Comparison of ENCODE assay signal across 18 cellular contexts in the genomic region with DNA sequence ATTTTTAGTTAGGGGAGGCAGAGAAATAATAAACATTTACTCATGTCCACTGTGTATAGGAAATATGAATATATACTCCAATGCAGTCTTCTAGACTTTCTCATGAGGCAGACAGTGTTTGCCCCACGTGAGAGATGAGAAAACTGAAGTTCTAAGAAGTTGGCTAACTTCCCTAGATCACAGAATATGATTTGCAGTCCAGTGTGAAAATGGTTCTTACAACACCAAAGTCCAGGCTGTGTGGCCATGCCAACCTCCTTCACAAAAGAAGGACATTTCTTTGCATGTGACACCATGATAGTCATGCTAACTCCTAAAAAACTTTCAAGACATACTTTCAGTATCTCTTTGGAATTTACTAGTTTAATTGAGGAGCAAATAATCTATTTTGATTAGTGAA.
DNase-seq lines count a peak whose midpoint lies in the region; ATAC-seq and TF ChIP-seq lines count a peak whose summit lies in the region.
"Had no signal": no experiment of that assay in that cellular context is flagged by ENCODE, and none has a peak within 500 bp of the region (broad histone marks: within the 10 kb centered on the region; RNA-seq: fewer than 3 reads in every experiment).

No MANE protein-coding gene starts in this region.

- no peak for TF ChIP-seq CTCF in 22Rv1 (IDR thresholded peaks at IDR 0.05)
- TF ChIP-seq CTCF in HCT116 (IDR thresholded peaks at IDR 0.05 in 2 of 3, conservative IDR thresholded peaks at IDR 0.05 in 1 of 3; ENCODE audit: borderline replicate concordance in 1 of 3, insufficient read depth in 1 of 3, low read depth in 2 of 3, low read length in 2 of 3): no peak
- TF ChIP-seq CTCF in choroid plexus epithelial cell (conservative IDR thresholded peaks at IDR 0.05; ENCODE audit: low read depth, low read length): no peak
- no peak for TF ChIP-seq CTCF in lower lobe of right lung (IDR thresholded peaks at IDR 0.05)

- peaks cover 76% of the 10 kb centered on the region for H3K79me2 ChIP-seq in HCT116 (ENCODE audit: insufficient read depth, low read length)

- H3K36me3 Mint-ChIP-seq in activated T-cell treated with anti-CD3 and anti-CD28 coated beads, Interleukin-2, amount 50 U/mL, for 4 hours (ENCODE audit: insufficient read depth): no peaks in the 10 kb centered on the region
- H3K36me3 Mint-ChIP-seq: CD4-positive, alpha-beta memory T cell; type B pancreatic cell; WTC11 had no signal

- BruUV-seq in HCT116 (replicated peaks; lab: Mats Ljungman, UMichigan): no TSS peak

- no peaks in the 10 kb centered on the region for H3K9me3 Mint-ChIP-seq in activated T-cell treated with anti-CD3 and anti-CD28 coated beads, Interleukin-2, amount 50 U/mL, for 4 hours
- H3K9me3 Mint-ChIP-seq: activated T-helper 2 cell treated with anti-CD3 and anti-CD28 coated beads, Interferon-gamma antibody, Interleukin-2, Interleukin-4, amounts not matched to agents 10 μg/mL and 5 μg/mL and 100 μg/mL, durations not matched to agents 14 hours and 24 hours and 36 hours had no signal

- no peak for TF ChIP-seq RAD21 in HCT116 (IDR thresholded peaks at IDR 0.05; ENCODE audit: low read depth)

- H3K36me3 ChIP-seq in HCT116 (ENCODE audit: control insufficient read depth in 1 of 2, insufficient read depth in 2 of 2, low read length in 2 of 2) (peaks cover 0 to 3% of the 10 kb centered on the region in 2 experiments; a peak in 1 of 4 replicates), lower lobe of right lung (no peaks in the 10 kb centered on the region), SJCRH30 (no peaks in the 10 kb centered on the region)
- H3K36me3 ChIP-seq: heart left ventricle had no signal

- no peak overlapping the region for H3K4me3 Mint-ChIP-seq in activated T-cell treated with anti-CD3 and anti-CD28 coated beads, Interleukin-2, amount 50 U/mL, for 4 hours
- H3K4me3 Mint-ChIP-seq: CD4-positive, alpha-beta memory T cell; type B pancreatic cell; WTC11 had no signal

- 0 out of 2 replicates have a peak overlapping the region, but pooled peaks have one; percentile 5 for H3K27ac ChIP-seq in 22Rv1
- H3K27ac ChIP-seq in HCT116 (ENCODE audit: low read depth, low read length): peak overlapping the region; percentile 98
- no peak overlapping the region for H3K27ac ChIP-seq in lower lobe of right lung
- H3K27ac ChIP-seq in SJCRH30: no peak overlapping the region
- H3K27ac ChIP-seq: heart left ventricle had no signal

- H4K20me1 ChIP-seq in HCT116 (ENCODE audit: insufficient read depth): no peaks in the 10 kb centered on the region

- H3K4me3 ChIP-seq in HCT116 (replicated peaks in 1 of 2; ENCODE audit: low read depth in 1 of 2, low read length in 2 of 2): no peak overlapping the region
- H3K4me3 ChIP-seq in choroid plexus epithelial cell (ENCODE audit: low read depth, low read length): no peak overlapping the region
- no peak overlapping the region for H3K4me3 ChIP-seq in lower lobe of right lung
- H3K4me3 ChIP-seq in SJCRH30: no peak overlapping the region
- H3K4me3 ChIP-seq: GM12878, heart left ventricle had no signal

- POLR2A ChIA-PET in HCT116 (lab: Charles Lee): no interaction called here

- no peak for TF ChIP-seq POLR2A in HCT116 (IDR thresholded peaks at IDR 0.05; ENCODE audit: borderline replicate concordance, extremely low read depth, insufficient read depth, insufficient read length)

- H3K9me2 ChIP-seq in HCT116 (ENCODE audit: insufficient read depth): no peaks in the 10 kb centered on the region

- H3K27me3 Mint-ChIP-seq in activated T-cell treated with anti-CD3 and anti-CD28 coated beads, Interleukin-2, amount 50 U/mL, for 4 hours (ENCODE audit: low read depth): no peaks in the 10 kb centered on the region
- H3K27me3 Mint-ChIP-seq: CD4-positive, alpha-beta memory T cell; type B pancreatic cell had no signal

- peaks cover 19% of the 10 kb centered on the region for H3K4me1 Mint-ChIP-seq in activated T-cell treated with anti-CD3 and anti-CD28 coated beads, Interleukin-2, amount 50 U/mL, for 4 hours (ENCODE audit: low read depth)

- H3K4me1 ChIP-seq in HCT116 (ENCODE audit: control insufficient read depth in 1 of 2, insufficient read depth in 2 of 2, low read length in 2 of 2) (peaks cover 84 to 99% of the 10 kb centered on the region in 2 experiments), lower lobe of right lung (peaks cover 20% of the 10 kb centered on the region), SJCRH30 (peaks cover 26% of the 10 kb centered on the region)

- no peaks in the 10 kb centered on the region for H3K9me3 ChIP-seq in HCT116 (ENCODE audit: control insufficient read depth in 1 of 2, insufficient read depth in 1 of 2, low read depth in 1 of 2, low read length in 2 of 2)
- H3K9me3 ChIP-seq in lower lobe of right lung: no peaks in the 10 kb centered on the region
- no peaks in the 10 kb centered on the region; the same call in 1 of the 2 replicates for H3K9me3 ChIP-seq in SJCRH30 (replicated peaks)
- H3K9me3 ChIP-seq: heart left ventricle had no signal

- CTCF ChIA-PET in HCT116 (lab: Charles Lee): no interaction called here

- DNase-seq in HCT116 (ENCODE audit: low read depth, low spot score): no peak
- DNase-seq in choroid plexus epithelial cell (ENCODE audit: low read depth): peak; percentile 71
- peak; percentile 30 for DNase-seq in lower lobe of right lung
- DNase-seq in SJCRH30: no peak
- no peak for DNase-seq in left ventricle myocardium superior
- DNase-seq in activated T-cell treated with anti-CD3 and anti-CD28 coated beads, Interleukin-2, amount 50 U/mL, for 4 hours: no peak
- DNase-seq: activated CD8-positive, alpha-beta memory T cell treated with anti-CD3 and anti-CD28 coated beads for 24 hours; CD4-positive, alpha-beta memory T cell; heart left ventricle; islet precursor cell; KBM-7; RPMI8226 had no signal

- RAD21 ChIA-PET in HCT116 (lab: Charles Lee; ENCODE audit: low non-redundant PET in 1 of 2, low total read pairs in 2 of 2, uncharacterized antibody in 2 of 2, unreplicated experiment in 2 of 2): no interaction called here

- H3K27me3 ChIP-seq in HCT116 (ENCODE audit: insufficient read depth, low read length) (no peaks in the 10 kb centered on the region), lower lobe of right lung (ENCODE audit: low read depth) (no peaks in the 10 kb centered on the region), SJCRH30 (no peaks in the 10 kb centered on the region)
- H3K27me3 ChIP-seq: heart left ventricle had no signal

- no peak overlapping the region for H2AFZ ChIP-seq in HCT116 (ENCODE audit: low read depth, low read length, poor library complexity, severe bottlenecking)

- intact Hi-C loops in HCT116 (cut with micrococcal nuclease) (no loop called here), lower lobe of right lung (cut with DNase I) (no loop called here), left ventricle myocardium superior (cut with micrococcal nuclease) (no loop called here)

- ATAC-seq in HCT116: no peak
- no peak for ATAC-seq in lower lobe of right lung
- ATAC-seq in left ventricle myocardium superior: no peak
- ATAC-seq in GM19351 (IDR thresholded peaks at IDR 0.05; ENCODE audit: unreplicated experiment): no peak
- no peak for ATAC-seq in activated T-cell treated with anti-CD3 and anti-CD28 coated beads, Interleukin-2, amount 50 U/mL, for 4 hours
- ATAC-seq: GM12878, heart left ventricle, WTC11 had no signal

- peak overlapping the region; percentile 24; the same call in 1 of the 2 replicates for H3K4me2 ChIP-seq in HCT116 (ENCODE audit: low read length)

- peak overlapping the region; percentile 69 for H3K9ac ChIP-seq in HCT116 (ENCODE audit: low read length)

TF ChIP-seq in HCT116, 20 proteins besides CTCF, POLR2A, EP300 and RAD21 (continues in another document):
- no peak for TF ChIP-seq ELF1 (IDR thresholded peaks at IDR 0.05; ENCODE audit: borderline replicate concordance, low read depth)
- TF ChIP-seq ZFX (IDR thresholded peaks at IDR 0.05): no peak
- TF ChIP-seq, protein P1, sequence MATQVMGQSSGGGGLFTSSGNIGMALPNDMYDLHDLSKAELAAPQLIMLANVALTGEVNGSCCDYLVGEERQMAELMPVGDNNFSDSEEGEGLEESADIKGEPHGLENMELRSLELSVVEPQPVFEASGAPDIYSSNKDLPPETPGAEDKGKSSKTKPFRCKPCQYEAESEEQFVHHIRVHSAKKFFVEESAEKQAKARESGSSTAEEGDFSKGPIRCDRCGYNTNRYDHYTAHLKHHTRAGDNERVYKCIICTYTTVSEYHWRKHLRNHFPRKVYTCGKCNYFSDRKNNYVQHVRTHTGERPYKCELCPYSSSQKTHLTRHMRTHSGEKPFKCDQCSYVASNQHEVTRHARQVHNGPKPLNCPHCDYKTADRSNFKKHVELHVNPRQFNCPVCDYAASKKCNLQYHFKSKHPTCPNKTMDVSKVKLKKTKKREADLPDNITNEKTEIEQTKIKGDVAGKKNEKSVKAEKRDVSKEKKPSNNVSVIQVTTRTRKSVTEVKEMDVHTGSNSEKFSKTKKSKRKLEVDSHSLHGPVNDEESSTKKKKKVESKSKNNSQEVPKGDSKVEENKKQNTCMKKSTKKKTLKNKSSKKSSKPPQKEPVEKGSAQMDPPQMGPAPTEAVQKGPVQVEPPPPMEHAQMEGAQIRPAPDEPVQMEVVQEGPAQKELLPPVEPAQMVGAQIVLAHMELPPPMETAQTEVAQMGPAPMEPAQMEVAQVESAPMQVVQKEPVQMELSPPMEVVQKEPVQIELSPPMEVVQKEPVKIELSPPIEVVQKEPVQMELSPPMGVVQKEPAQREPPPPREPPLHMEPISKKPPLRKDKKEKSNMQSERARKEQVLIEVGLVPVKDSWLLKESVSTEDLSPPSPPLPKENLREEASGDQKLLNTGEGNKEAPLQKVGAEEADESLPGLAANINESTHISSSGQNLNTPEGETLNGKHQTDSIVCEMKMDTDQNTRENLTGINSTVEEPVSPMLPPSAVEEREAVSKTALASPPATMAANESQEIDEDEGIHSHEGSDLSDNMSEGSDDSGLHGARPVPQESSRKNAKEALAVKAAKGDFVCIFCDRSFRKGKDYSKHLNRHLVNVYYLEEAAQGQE (IDR thresholded peaks at IDR 0.05; ENCODE audit: low read depth): no peak
- TF ChIP-seq CEBPB (IDR thresholded peaks at IDR 0.05; ENCODE audit: low read depth): no peak
- TF ChIP-seq POLR2AphosphoS5 (IDR thresholded peaks at IDR 0.05; ENCODE audit: low read depth, low read length): no peak
- TF ChIP-seq EZH2 (IDR thresholded peaks at IDR 0.05): no peak
- TF ChIP-seq SIN3A (IDR thresholded peaks at IDR 0.05; ENCODE audit: low read depth): no peak

Comparison
In these comparisons a context has a peak if more than half of its experiments do, and no peak if none do; other contexts are left out.
1. H3K27ac ChIP-seq: peak in 22Rv1 (single experiment) and HCT116 (single experiment); none in lower lobe of right lung (single experiment) and SJCRH30 (single experiment).
2. DNase-seq: peak in choroid plexus epithelial cell (single experiment) and lower lobe of right lung (single experiment); none in HCT116 (single experiment), SJCRH30 (0 of 2), left ventricle myocardium superior (single experiment) and activated T-cell treated with anti-CD3 and anti-CD28 coated beads, Interleukin-2, amount 50 U/mL, for 4 hours (single experiment).